In the genomic region with DNA sequence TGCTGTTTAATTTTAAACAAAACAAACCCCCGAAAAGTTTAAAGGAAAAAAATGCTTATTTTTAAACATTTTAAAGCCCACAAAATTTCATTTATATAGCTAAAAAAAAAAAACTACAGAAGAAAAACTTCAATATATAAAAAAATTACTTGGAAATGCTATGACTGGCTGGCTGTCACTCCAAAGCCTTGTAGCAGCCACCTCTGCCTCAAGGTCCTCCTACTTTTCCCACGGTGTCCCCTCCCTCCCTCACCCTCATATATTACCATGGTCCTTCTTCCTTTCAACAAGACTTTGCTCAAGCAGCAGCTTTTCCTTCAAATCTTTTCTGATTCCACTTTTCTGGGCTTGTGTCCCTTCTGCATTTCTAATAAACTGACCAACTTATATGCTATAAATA, we compare ENCODE assay signal across 23 cellular contexts.
DNase-seq lines count a peak whose midpoint lies in the region; ATAC-seq, FAIRE-seq and TF ChIP-seq lines count a peak whose summit lies in the region.
"Had no signal": no experiment of that assay in that cellular context is flagged by ENCODE, and none has a peak within 500 bp of the region (broad histone marks: within the 10 kb centered on the region; RNA-seq: fewer than 3 reads in every experiment).

No MANE protein-coding gene starts in this region.

- no peak overlapping the region for H3K18ac ChIP-seq in mesendoderm (ENCODE audit: low read length)

- no peaks in the 10 kb centered on the region for H3K4me1 ChIP-seq in mesendoderm (ENCODE audit: control insufficient read depth, low read depth, low read length)
- H3K4me1 ChIP-seq: A549, BE2C, Caco-2, esophagus squamous epithelium had no signal

- H3K79me1 ChIP-seq in mesendoderm (ENCODE audit: low read length), result no peaks in the 10 kb centered on the region

- H3K56ac ChIP-seq in mesendoderm (ENCODE audit: low read length), result no peak overlapping the region

- H2BK120ac ChIP-seq in mesendoderm (ENCODE audit: low read depth, low read length), result no peak overlapping the region

- no peak overlapping the region for H4K8ac ChIP-seq in mesendoderm (ENCODE audit: low read depth, low read length)

- H3K9ac ChIP-seq in mesendoderm (ENCODE audit: low read length), result no peak overlapping the region

- no peak for TF ChIP-seq POLR2A in H54 (IDR thresholded peaks at IDR 0.05; ENCODE audit: low read depth, low read length)

- H2AK5ac ChIP-seq in mesendoderm (ENCODE audit: low read length), result no peak overlapping the region

- H3K4me3 ChIP-seq in mesendoderm (ENCODE audit: low read length), result no peak overlapping the region
- H3K4me3 ChIP-seq: A549, esophagus squamous epithelium had no signal

- no peaks in the 10 kb centered on the region for H3K36me3 ChIP-seq in mesendoderm (ENCODE audit: control insufficient read depth, insufficient read depth, low read length)
- H3K36me3 ChIP-seq: BE2C, esophagus squamous epithelium had no signal

- no peak overlapping the region for H3K27ac ChIP-seq in mesendoderm (ENCODE audit: low read depth, low read length)
- H3K27ac ChIP-seq: A549, esophagus squamous epithelium had no signal

- ATAC-seq in activated naive CD8-positive, alpha-beta T cell treated with anti-CD3 and anti-CD28 coated beads, Interleukin-2, amount 10 ng/mL, durations not matched to agents 7 days and 5 days (ENCODE audit: low read depth), result peak; percentile 50
- no peak for ATAC-seq in activated naive CD8-positive, alpha-beta T cell treated with anti-CD3 and anti-CD28 coated beads, Interleukin-2, amount 50 U/mL, for 24 hours
- peak; percentile 58 for ATAC-seq in HG03460 (IDR thresholded peaks at IDR 0.05; ENCODE audit: unreplicated experiment)
- ATAC-seq in HG03135 (IDR thresholded peaks at IDR 0.05; ENCODE audit: unreplicated experiment), result no peak
- ATAC-seq in stimulated activated naive CD8-positive, alpha-beta T cell treated with anti-CD3 and anti-CD28 coated beads, Interleukin-15, amount 100 ng/mL, for 72 hours, result no peak
- ATAC-seq: A549; effector memory CD8-positive, alpha-beta T cell had no signal

- no peaks in the 10 kb centered on the region for H3K27me3 Mint-ChIP-seq in activated naive CD8-positive, alpha-beta T cell treated with anti-CD3 and anti-CD28 coated beads, Interleukin-2, amount 10 ng/mL, durations not matched to agents 7 days and 5 days
- no peaks in the 10 kb centered on the region for H3K27me3 Mint-ChIP-seq in activated naive CD8-positive, alpha-beta T cell treated with anti-CD3 and anti-CD28 coated beads, Interleukin-2, amount 50 U/mL, for 24 hours
- no peaks in the 10 kb centered on the region for H3K27me3 Mint-ChIP-seq in stimulated activated naive CD8-positive, alpha-beta T cell treated with anti-CD3 and anti-CD28 coated beads, Interleukin-15, amount 100 ng/mL, for 72 hours
- H3K27me3 Mint-ChIP-seq: activated naive CD8-positive, alpha-beta T cell; effector memory CD8-positive, alpha-beta T cell; naive B cell had no signal

- POLR2A ChIA-PET in activated naive CD8-positive, alpha-beta T cell treated with anti-CD3 and anti-CD28 coated beads, Interleukin-2, amount 10 ng/mL, durations not matched to agents 7 days and 5 days (lab: Charles Lee), result no interaction called here

- H3K4me1 Mint-ChIP-seq in activated naive CD8-positive, alpha-beta T cell treated with anti-CD3 and anti-CD28 coated beads, Interleukin-2, amount 10 ng/mL, durations not matched to agents 7 days and 5 days, result peaks cover 2% of the 10 kb centered on the region
- no peaks in the 10 kb centered on the region for H3K4me1 Mint-ChIP-seq in activated naive CD8-positive, alpha-beta T cell treated with anti-CD3 and anti-CD28 coated beads, Interleukin-2, amount 50 U/mL, for 24 hours
- H3K4me1 Mint-ChIP-seq in stimulated activated naive CD8-positive, alpha-beta T cell treated with anti-CD3 and anti-CD28 coated beads, Interleukin-15, amount 100 ng/mL, for 72 hours, result no peaks in the 10 kb centered on the region
- H3K4me1 Mint-ChIP-seq: brain had no signal

- no peak overlapping the region for H4K5ac ChIP-seq in mesendoderm (ENCODE audit: low read length)

- H2BK5ac ChIP-seq in mesendoderm (ENCODE audit: low read length), result no peak overlapping the region

- WGBS in mesendoderm (ENCODE audit: extremely low coverage, insufficient coverage, low lambda C conversion rate), result no CpG with 5 or more reads among the region's 2 CpGs

- H3K27ac Mint-ChIP-seq in activated naive CD8-positive, alpha-beta T cell treated with anti-CD3 and anti-CD28 coated beads, Interleukin-2, amount 10 ng/mL, durations not matched to agents 7 days and 5 days, result no peak overlapping the region
- no peak overlapping the region for H3K27ac Mint-ChIP-seq in activated naive CD8-positive, alpha-beta T cell treated with anti-CD3 and anti-CD28 coated beads, Interleukin-2, amount 50 U/mL, for 24 hours
- no peak overlapping the region for H3K27ac Mint-ChIP-seq in stimulated activated naive CD8-positive, alpha-beta T cell treated with anti-CD3 and anti-CD28 coated beads, Interleukin-15, amount 100 ng/mL, for 72 hours
- H3K27ac Mint-ChIP-seq: activated naive CD8-positive, alpha-beta T cell; activated T-helper 1 cell treated with anti-CD3 and anti-CD28 coated beads, Interleukin-12 subunit alpha, Interleukin-12 subunit beta, Interleukin-2, Interleukin-4 antibody, amounts not matched to agents 30 ng/mL and 10 ng/mL and 1 ng/mL, durations not matched to agents 14 hours and 24 hours and 36 hours; brain had no signal

- DNase-seq in activated naive CD8-positive, alpha-beta T cell treated with anti-CD3 and anti-CD28 coated beads, Interleukin-2, amount 10 ng/mL, durations not matched to agents 7 days and 5 days, result no peak
- no peak for DNase-seq in activated naive CD8-positive, alpha-beta T cell treated with anti-CD3 and anti-CD28 coated beads, Interleukin-2, amount 50 U/mL, for 24 hours
- DNase-seq in H54 (ENCODE audit: insufficient read length, low spot score), result peak; percentile 5
- no peak for DNase-seq in HPDE6-E6E7 (ENCODE audit: extremely low spot score)
- DNase-seq in mesendoderm, result no peak
- DNase-seq in stimulated activated naive CD8-positive, alpha-beta T cell treated with anti-CD3 and anti-CD28 coated beads, Interleukin-15, amount 100 ng/mL, for 72 hours, result no peak
- DNase-seq: BE2C; Caco-2; DND-41; effector memory CD8-positive, alpha-beta T cell; esophagus squamous epithelium; mesenchymal stem cell; naive B cell; NCI-H1436; NCI-H524 treated with DMSO at 0.1 percent for 48 hours; stimulated activated CD4-positive, alpha-beta T cell treated with anti-CD3 and anti-CD28 coated beads, Interleukin-12 subunit alpha, Interleukin-12 subunit beta, amount 100 ng/mL, for 4 hours; T1000 had no signal

- H3K23ac ChIP-seq in mesendoderm (ENCODE audit: low read length), result no peak overlapping the region

- no peaks in the 10 kb centered on the region for H3K79me2 ChIP-seq in mesendoderm (ENCODE audit: control insufficient read depth, insufficient read depth, low read length)

- H3K4ac ChIP-seq in mesendoderm (ENCODE audit: low read depth, low read length), result no peak overlapping the region

- no peak overlapping the region for H2BK15ac ChIP-seq in mesendoderm (replicated peaks; ENCODE audit: low read depth)

- no peaks in the 10 kb centered on the region for H3K27me3 ChIP-seq in mesendoderm (ENCODE audit: insufficient read depth, low read length, poor library complexity)
- H3K27me3 ChIP-seq: BE2C, esophagus squamous epithelium had no signal

- FAIRE-seq in H54 (lab: Jason Lieb, UNC), result no peak
- FAIRE-seq: A549 had no signal

- H3K9me3 Mint-ChIP-seq in activated naive CD8-positive, alpha-beta T cell treated with anti-CD3 and anti-CD28 coated beads, Interleukin-2, amount 10 ng/mL, durations not matched to agents 7 days and 5 days, result peaks cover 8% of the 10 kb centered on the region
- peaks cover 4% of the 10 kb centered on the region for H3K9me3 Mint-ChIP-seq in activated naive CD8-positive, alpha-beta T cell treated with anti-CD3 and anti-CD28 coated beads, Interleukin-2, amount 50 U/mL, for 24 hours
- peaks cover 3 to 15% of the 10 kb centered on the region in 2 donors for H3K9me3 Mint-ChIP-seq in stimulated activated naive CD8-positive, alpha-beta T cell treated with anti-CD3 and anti-CD28 coated beads, Interleukin-15, amount 100 ng/mL, for 72 hours
- H3K9me3 Mint-ChIP-seq: effector memory CD8-positive, alpha-beta T cell had no signal

- H3K4me3 Mint-ChIP-seq in activated naive CD8-positive, alpha-beta T cell treated with anti-CD3 and anti-CD28 coated beads, Interleukin-2, amount 10 ng/mL, durations not matched to agents 7 days and 5 days, result peak overlapping the region; percentile 46
- H3K4me3 Mint-ChIP-seq in activated naive CD8-positive, alpha-beta T cell treated with anti-CD3 and anti-CD28 coated beads, Interleukin-2, amount 50 U/mL, for 24 hours, result no peak overlapping the region
- H3K4me3 Mint-ChIP-seq in stimulated activated naive CD8-positive, alpha-beta T cell treated with anti-CD3 and anti-CD28 coated beads, Interleukin-15, amount 100 ng/mL, for 72 hours, result no peak overlapping the region
- H3K4me3 Mint-ChIP-seq: activated naive CD8-positive, alpha-beta T cell; activated T-helper 1 cell treated with anti-CD3 and anti-CD28 coated beads, Interleukin-12 subunit alpha, Interleukin-12 subunit beta, Interleukin-2, Interleukin-4 antibody, amounts not matched to agents 30 ng/mL and 10 ng/mL and 1 ng/mL, durations not matched to agents 14 hours and 24 hours and 36 hours; brain had no signal

- H3K36me3 Mint-ChIP-seq in activated naive CD8-positive, alpha-beta T cell treated with anti-CD3 and anti-CD28 coated beads, Interleukin-2, amount 10 ng/mL, durations not matched to agents 7 days and 5 days, result peaks cover 6% of the 10 kb centered on the region
- H3K36me3 Mint-ChIP-seq in activated naive CD8-positive, alpha-beta T cell treated with anti-CD3 and anti-CD28 coated beads, Interleukin-2, amount 50 U/mL, for 24 hours (ENCODE audit: low read depth), result peaks cover 4% of the 10 kb centered on the region
- H3K36me3 Mint-ChIP-seq: brain had no signal

- H3K4me2 ChIP-seq in mesendoderm (ENCODE audit: low read length), result no peak overlapping the region
- H3K4me2 ChIP-seq: A549 had no signal

Comparison
In these comparisons a context has a peak if more than half of its experiments do, and no peak if none do; other contexts are left out.
1. ATAC-seq: peak in activated naive CD8-positive, alpha-beta T cell treated with anti-CD3 and anti-CD28 coated beads, Interleukin-2, amount 10 ng/mL, durations not matched to agents 7 days and 5 days (single experiment) and HG03460 (single experiment); none in activated naive CD8-positive, alpha-beta T cell treated with anti-CD3 and anti-CD28 coated beads, Interleukin-2, amount 50 U/mL, for 24 hours (single experiment), HG03135 (single experiment) and stimulated activated naive CD8-positive, alpha-beta T cell treated with anti-CD3 and anti-CD28 coated beads, Interleukin-15, amount 100 ng/mL, for 72 hours (single experiment).